24 cellular contexts compared by ENCODE assay signal in genomic region chr2:69986691-69987090, GRCh38.
"Had no signal": no experiment of that assay in that cellular context is flagged by ENCODE, and none has a peak within 500 bp of the region (broad histone marks: within the 10 kb centered on the region; RNA-seq: fewer than 3 reads in every experiment).

No MANE protein-coding gene starts in this region.

- H3K27ac ChIP-seq: coronary artery, neural progenitor cell, ovary, psoas muscle, suprapubic skin, transverse colon, vagina had no signal

- H3K9ac ChIP-seq: neural progenitor cell had no signal

- H3K9me3 Mint-ChIP-seq: effector memory CD8-positive, alpha-beta T cell; nephron; neural progenitor cell; stimulated activated naive CD8-positive, alpha-beta T cell treated with anti-CD3 and anti-CD28 coated beads, Interleukin-15, amount 100 ng/mL, for 72 hours had no signal

- H3K4me1 ChIP-seq: neural progenitor cell, psoas muscle, suprapubic skin had no signal

- H3K27me3 Mint-ChIP-seq: effector memory CD8-positive, alpha-beta T cell; naive thymus-derived CD4-positive, alpha-beta T cell; stimulated activated naive CD8-positive, alpha-beta T cell treated with anti-CD3 and anti-CD28 coated beads, Interleukin-15, amount 100 ng/mL, for 72 hours had no signal

- H3K4me2 ChIP-seq: neural progenitor cell had no signal

- H3K4me1 Mint-ChIP-seq: nephron, neural progenitor cell had no signal

- H3K4me3 ChIP-seq: coronary artery, lung, neural progenitor cell, ovary, psoas muscle, skin epidermis, suprapubic skin, transverse colon, vagina had no signal

- H3K36me3 Mint-ChIP-seq: neural progenitor cell had no signal

- DNase-seq: effector memory CD8-positive, alpha-beta T cell; head of caudate nucleus; kidney; mesendoderm; midbrain; naive thymus-derived CD4-positive, alpha-beta T cell; occipital lobe; ovary; psoas muscle; right cardiac atrium; stimulated activated CD4-positive, alpha-beta T cell treated with anti-CD3 and anti-CD28 coated beads, Interleukin-15, amount 100 ng/mL, for 24 hours; stimulated activated CD4-positive, alpha-beta T cell treated with anti-CD3 and anti-CD28 coated beads, Interleukin-2, amount 100 ng/mL, for 48 hours; stimulated activated CD8-positive, alpha-beta memory T cell treated with anti-CD3 and anti-CD28 coated beads, Interleukin-4, amount 100 ng/mL, for 48 hours; stimulated activated naive CD4-positive, alpha-beta T cell; stimulated activated naive CD8-positive, alpha-beta T cell treated with anti-CD3 and anti-CD28 coated beads, Interleukin-15, amount 100 ng/mL, for 72 hours; transverse colon had no signal

- H3K36me3 ChIP-seq: neural progenitor cell, ovary, suprapubic skin, transverse colon, vagina had no signal

- H3K27ac Mint-ChIP-seq: effector memory CD8-positive, alpha-beta T cell; nephron; neural progenitor cell; stimulated activated naive CD8-positive, alpha-beta T cell treated with anti-CD3 and anti-CD28 coated beads, Interleukin-15, amount 100 ng/mL, for 72 hours had no signal

- FAIRE-seq: frontal cortex, kidney had no signal

- H2AFZ ChIP-seq: neural progenitor cell had no signal

- H3K4me3 Mint-ChIP-seq: effector memory CD8-positive, alpha-beta T cell; naive thymus-derived CD4-positive, alpha-beta T cell; nephron; neural progenitor cell; stimulated activated naive CD8-positive, alpha-beta T cell treated with anti-CD3 and anti-CD28 coated beads, Interleukin-15, amount 100 ng/mL, for 72 hours had no signal

- H3K27me3 ChIP-seq: neural progenitor cell, ovary, suprapubic skin, transverse colon, vagina had no signal

- H3K9me3 ChIP-seq: ovary, psoas muscle, suprapubic skin, transverse colon, vagina had no signal

- ATAC-seq: effector memory CD8-positive, alpha-beta T cell; right cardiac atrium; stimulated activated naive CD8-positive, alpha-beta T cell treated with anti-CD3 and anti-CD28 coated beads, Interleukin-15, amount 100 ng/mL, for 72 hours had no signal
